8 cellular contexts compared by ENCODE assay signal in the genomic region with DNA sequence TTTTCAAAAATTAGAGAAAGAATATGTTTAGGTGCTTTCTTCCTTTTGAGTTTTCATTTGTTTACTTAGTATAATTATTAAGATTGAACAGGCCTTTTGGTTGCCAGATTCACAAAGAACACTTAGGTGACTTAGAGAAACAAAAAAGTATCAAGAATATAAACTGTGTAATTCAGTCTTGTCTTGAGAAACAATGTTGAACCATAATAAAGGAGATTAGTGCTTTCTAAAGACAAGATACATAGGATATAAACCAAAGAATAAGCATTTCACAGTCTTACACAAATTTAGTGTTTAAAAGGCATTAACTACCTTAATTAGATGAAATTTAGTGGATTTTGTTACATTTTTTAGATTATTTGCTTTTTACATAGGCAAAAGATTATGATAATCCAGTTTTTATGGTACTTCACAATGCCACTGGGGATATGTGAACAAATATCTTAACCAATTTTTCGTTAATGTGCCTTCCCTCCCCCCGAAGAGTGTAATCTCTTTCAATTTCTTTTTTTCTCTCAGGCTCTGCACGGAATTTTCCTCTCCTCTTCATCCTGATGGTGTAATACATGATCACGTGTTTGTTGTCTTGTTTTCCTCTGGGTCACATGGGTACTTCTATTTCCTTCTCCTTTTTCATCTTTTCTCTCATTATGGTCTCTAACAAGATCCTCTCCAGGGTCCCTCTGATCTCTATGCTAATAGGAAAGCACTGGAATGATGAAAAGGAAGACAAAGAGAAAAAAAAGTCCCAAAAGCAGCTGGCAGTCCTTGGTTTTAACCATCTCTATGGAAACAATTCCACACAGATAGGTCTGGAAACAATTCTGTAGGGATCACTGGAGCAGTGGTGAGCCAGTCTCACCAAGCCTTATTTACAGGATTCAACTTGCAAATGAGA. TPM values are rescaled to one million over a fixed set of nuclear protein-coding genes. Genes with fewer than 3 reads are reported as not detected.
DNase-seq lines count a peak whose midpoint lies in the region; ATAC-seq and TF ChIP-seq lines count a peak whose summit lies in the region.

No MANE protein-coding gene starts in this region.

- H4K91ac ChIP-seq in neuronal stem cell (ENCODE audit: low read depth, low read length, poor library complexity) = no peak overlapping the region

- H4K8ac ChIP-seq in neuronal stem cell (ENCODE audit: low read depth, low read length) = no peak overlapping the region

- no peak overlapping the region for H2BK15ac ChIP-seq in neuronal stem cell (ENCODE audit: low read length)

- DNase-seq in CD4-positive, CD25-positive, alpha-beta regulatory T cell = peak in 1 of 3 donors; percentile 20
- DNase-seq in SKM-1 (lab: John Stamatoyannopoulos, UW; ENCODE audit: unreplicated experiment) (peak; percentile 90), epithelial cell of prostate (ENCODE audit: low read depth, low spot score) (no peak), neuronal stem cell (ENCODE audit: low spot score) (no peak), cortex of kidney (lab: John Stamatoyannopoulos, UW) (no peak), GM13977 (ENCODE audit: low spot score) (no peak), NCI-H2081 (lab: John Stamatoyannopoulos, UW) (no peak)

- H3K9ac ChIP-seq in HUES6 (ENCODE audit: low read length) (no peak overlapping the region), neuronal stem cell (ENCODE audit: low read depth, low read length, poor library complexity) (no peak overlapping the region)

- H3K23ac ChIP-seq in neuronal stem cell (ENCODE audit: low read depth, low read length, poor library complexity) = no peak overlapping the region

- in situ Hi-C loops in GM13977 (cut with MboI; ENCODE audit: low pct_unique_long_range_greater_than_20kb, low sequenced_read_pairs, unreplicated experiment) = no loop called here

- H2BK5ac ChIP-seq in neuronal stem cell (ENCODE audit: low read length) = no peak overlapping the region

- peak overlapping the region; percentile 39 for H3K27ac ChIP-seq in CD4-positive, CD25-positive, alpha-beta regulatory T cell (ENCODE audit: insufficient read depth, low read length, poor library complexity, severe bottlenecking)
- H3K27ac ChIP-seq in HUES6 (ENCODE audit: low read depth, low read length) (0 out of 2 replicates have a peak overlapping the region, but pooled peaks have one; percentile 16), epithelial cell of prostate (peak overlapping the region; percentile 68), neuronal stem cell (replicated peaks; ENCODE audit: low read length) (peak overlapping the region; percentile 1)

- peak overlapping the region in 1 of 4 donors; percentile 71 for H3K4me3 Mint-ChIP-seq in CD4-positive, CD25-positive, alpha-beta regulatory T cell

- WGBS in neuronal stem cell (ENCODE audit: extremely low coverage in 2 of 2, insufficient read length in 2 of 2, insufficient replicate concordance in 1 of 2), 2 donors = no CpG with 5 or more reads among the region's 4 CpGs

- no peaks in the 10 kb centered on the region for H3K27me3 ChIP-seq in CD4-positive, CD25-positive, alpha-beta regulatory T cell (ENCODE audit: control insufficient read depth, insufficient read depth, low read length)
- no peaks in the 10 kb centered on the region for H3K27me3 ChIP-seq in HUES6 (ENCODE audit: control insufficient read depth, insufficient read depth, low read length)
- H3K27me3 ChIP-seq in neuronal stem cell (ENCODE audit: control insufficient read depth in 3 of 3, insufficient read depth in 3 of 3, low read depth in 1 of 3, low read length in 3 of 3) = no peaks in the 10 kb centered on the region

- peaks cover 7% of the 10 kb centered on the region for H3K4me1 ChIP-seq in CD4-positive, CD25-positive, alpha-beta regulatory T cell (ENCODE audit: control insufficient read depth, insufficient read depth, low read length, poor library complexity, severe bottlenecking)
- peaks cover 13% of the 10 kb centered on the region for H3K4me1 ChIP-seq in HUES6 (ENCODE audit: control insufficient read depth, insufficient read depth, low read length)
- H3K4me1 ChIP-seq in neuronal stem cell (ENCODE audit: control insufficient read depth in 2 of 2, insufficient read depth in 1 of 2, low read depth in 1 of 2, low read length in 2 of 2) = peaks cover 4 to 13% of the 10 kb centered on the region in 2 donors

- peaks cover 11% of the 10 kb centered on the region for H3K27me3 Mint-ChIP-seq in CD4-positive, CD25-positive, alpha-beta regulatory T cell

- no peak overlapping the region for H3K4ac ChIP-seq in neuronal stem cell (ENCODE audit: low read length)

- H2AK5ac ChIP-seq in neuronal stem cell (ENCODE audit: low read depth, low read length) = no peak overlapping the region

- no peaks in the 10 kb centered on the region for H3K9me3 ChIP-seq in CD4-positive, CD25-positive, alpha-beta regulatory T cell (ENCODE audit: control insufficient read depth in 2 of 2, low read length in 2 of 2)
- no peaks in the 10 kb centered on the region for H3K9me3 ChIP-seq in HUES6 (ENCODE audit: control insufficient read depth, insufficient read depth, low read depth, low read length)
- H3K9me3 ChIP-seq in neuronal stem cell (replicated peaks in 1 of 2; ENCODE audit: control insufficient read depth in 2 of 2, insufficient read depth in 1 of 2, low read depth in 1 of 2, low read length in 2 of 2) = no peaks in the 10 kb centered on the region

- no peaks in the 10 kb centered on the region for H3K79me1 ChIP-seq in neuronal stem cell (ENCODE audit: low read depth, low read length)

- peaks cover 0 to 32% (median 19%) of the 10 kb centered on the region in 4 donors for H3K4me1 Mint-ChIP-seq in CD4-positive, CD25-positive, alpha-beta regulatory T cell

- H2AFZ ChIP-seq in neuronal stem cell (ENCODE audit: low read length) = peak overlapping the region; percentile 83

- no peak for ATAC-seq in CD4-positive, CD25-positive, alpha-beta regulatory T cell (ENCODE audit: low read depth in 2 of 2)

- H2BK12ac ChIP-seq in neuronal stem cell (ENCODE audit: low read length) = no peak overlapping the region

- no peak overlapping the region for H3K4me2 ChIP-seq in neuronal stem cell (ENCODE audit: insufficient read depth, low read length, poor library complexity, severe bottlenecking)

- H3K4me3 ChIP-seq in CD4-positive, CD25-positive, alpha-beta regulatory T cell (ENCODE audit: low read depth, low read length) = peak overlapping the region; percentile 18
- H3K4me3 ChIP-seq in HUES6 (ENCODE audit: low read depth, low read length) (0 out of 2 replicates have a peak overlapping the region, but pooled peaks have one; percentile 14), neuronal stem cell (ENCODE audit: low read length in 2 of 2) (no peak overlapping the region)

- H2BK120ac ChIP-seq in neuronal stem cell (ENCODE audit: low read depth, low read length) = no peak overlapping the region

- no peak overlapping the region for H3K14ac ChIP-seq in neuronal stem cell (ENCODE audit: low read length)

- no peak overlapping the region for H3K18ac ChIP-seq in neuronal stem cell (ENCODE audit: low read length)

- no peak for TF ChIP-seq CTCF in GM13977 (IDR thresholded peaks at IDR 0.05; ENCODE audit: extremely low read depth, insufficient read depth, missing control alignments)

- H3K36me3 ChIP-seq in CD4-positive, CD25-positive, alpha-beta regulatory T cell (ENCODE audit: control insufficient read depth, insufficient read depth, low read length) = no peaks in the 10 kb centered on the region
- no peaks in the 10 kb centered on the region for H3K36me3 ChIP-seq in HUES6 (ENCODE audit: control insufficient read depth, insufficient read depth, low read length)
- peaks cover 0 to 2% of the 10 kb centered on the region in 2 donors for H3K36me3 ChIP-seq in neuronal stem cell (replicated peaks in 1 of 2; ENCODE audit: control insufficient read depth in 2 of 2, insufficient read depth in 2 of 2, low read length in 2 of 2)

- H3K9me3 Mint-ChIP-seq in CD4-positive, CD25-positive, alpha-beta regulatory T cell = peaks cover 0 to 3% (median 0%) of the 10 kb centered on the region in 7 donors

- peaks cover 4% of the 10 kb centered on the region for H3K36me3 Mint-ChIP-seq in CD4-positive, CD25-positive, alpha-beta regulatory T cell

- H3K27ac Mint-ChIP-seq in CD4-positive, CD25-positive, alpha-beta regulatory T cell = peak overlapping the region in 1 of 3 donors; percentile 30

RNA-seq across cellular contexts. Expression of a gene that starts 3.7 kb away (rescaled TPM):
- 200 TPM for total RNA-seq in CD4-positive, CD25-positive, alpha-beta regulatory T cell
- polyA plus RNA-seq in CD4-positive, CD25-positive, alpha-beta regulatory T cell = 100 to 1,000 TPM; 120 to 142 (median 137) TPM
- 341 TPM for polyA plus RNA-seq in neuronal stem cell (2013, experiment 1 of 2)
- 342 TPM for polyA plus RNA-seq in neuronal stem cell (2013, experiment 2 of 2)

RNA-seq across cellular contexts. Expression of a gene that starts 4.6 kb away (rescaled TPM):
- 1.2 TPM for total RNA-seq in CD4-positive, CD25-positive, alpha-beta regulatory T cell
- polyA plus RNA-seq in CD4-positive, CD25-positive, alpha-beta regulatory T cell = 1 to 10 TPM in 3 of 4 donors, under 1 TPM in 1; 0.85 to 1.5 (median 1.2) TPM
- polyA plus RNA-seq in neuronal stem cell (2013, experiment 1 of 2) = 3.0 TPM
- 2.4 TPM for polyA plus RNA-seq in neuronal stem cell (2013, experiment 2 of 2)

Comparison
In these comparisons a context has a peak if more than half of its experiments do, and no peak if none do; other contexts are left out.
1. H3K27ac ChIP-seq: peak in every context shown above with its lines; median percentile 68 in epithelial cell of prostate; 39 in CD4-positive, CD25-positive, alpha-beta regulatory T cell; 16 in HUES6; 1 in neuronal stem cell.
2. H3K4me3 ChIP-seq: peak in CD4-positive, CD25-positive, alpha-beta regulatory T cell (single experiment) and HUES6 (single experiment); none in neuronal stem cell (0 of 2).